In the genomic region with DNA sequence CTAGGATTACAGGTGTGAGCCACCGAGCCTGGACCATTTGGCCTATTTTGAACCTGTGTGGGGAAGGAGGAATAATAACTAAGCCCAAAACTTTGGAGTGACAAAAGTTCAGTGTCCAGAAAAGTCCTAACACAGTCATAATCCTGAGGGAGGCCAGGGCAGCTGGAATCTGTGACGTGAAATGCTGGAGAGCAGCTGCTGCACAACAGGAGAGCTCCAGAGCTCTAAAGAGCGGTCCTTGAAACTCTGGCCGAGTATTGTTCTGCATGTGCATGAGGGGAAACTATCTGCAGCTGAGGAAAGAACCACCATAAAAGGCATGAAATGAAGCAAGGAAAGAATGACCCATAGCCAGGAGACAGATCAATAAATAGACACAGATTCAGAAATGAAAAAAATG, we compare ENCODE assay signal across 29 cellular contexts.
"Had no signal": no experiment of that assay in that cellular context is flagged by ENCODE, and none has a peak within 500 bp of the region (broad histone marks: within the 10 kb centered on the region; RNA-seq: fewer than 3 reads in every experiment).

No MANE protein-coding gene starts in this region.

- H3K4me1 ChIP-seq: foreskin keratinocyte, gastroesophageal sphincter had no signal

- H3K27me3 Mint-ChIP-seq: activated CD4-positive, alpha-beta memory T cell treated with anti-CD3 and anti-CD28 coated beads, Interleukin-2, amount 10 ng/mL, durations not matched to agents 7 days and 5 days; activated CD4-positive, alpha-beta T cell treated with anti-CD3 and anti-CD28 coated beads, Interleukin-2, amount 10 ng/mL, durations not matched to agents 7 days and 5 days; activated naive CD4-positive, alpha-beta T cell treated with anti-CD3 and anti-CD28 coated beads, Interleukin-2, amount 50 U/mL, for 24 hours; activated naive CD8-positive, alpha-beta T cell treated with anti-CD3 and anti-CD28 coated beads, Interleukin-2, amount 10 ng/mL, durations not matched to agents 7 days and 5 days; central memory CD8-positive, alpha-beta T cell; dendritic cell treated with granulocyte-macrophage colony-stimulating factor and Interleukin-4, amounts not matched to agents 40 ng/mL and 50 ng/mL, for 4 days had no signal

- H3K4me1 Mint-ChIP-seq: activated CD4-positive, alpha-beta memory T cell treated with anti-CD3 and anti-CD28 coated beads, Interleukin-2, amount 10 ng/mL, durations not matched to agents 7 days and 5 days; activated naive CD4-positive, alpha-beta T cell treated with anti-CD3 and anti-CD28 coated beads, Interleukin-2, amount 50 U/mL, for 24 hours had no signal

- H3K27ac Mint-ChIP-seq: activated CD4-positive, alpha-beta memory T cell treated with anti-CD3 and anti-CD28 coated beads, Interleukin-2, amount 10 ng/mL, durations not matched to agents 7 days and 5 days; activated CD4-positive, alpha-beta T cell treated with anti-CD3 and anti-CD28 coated beads, Interleukin-2, amount 10 ng/mL, durations not matched to agents 7 days and 5 days; activated naive CD4-positive, alpha-beta T cell treated with anti-CD3 and anti-CD28 coated beads for 36 hours; activated naive CD4-positive, alpha-beta T cell treated with anti-CD3 and anti-CD28 coated beads, Interleukin-2, amount 50 U/mL, for 24 hours; activated naive CD8-positive, alpha-beta T cell treated with anti-CD3 and anti-CD28 coated beads, Interleukin-2, amount 10 ng/mL, durations not matched to agents 7 days and 5 days; activated T-helper 1 cell treated with anti-CD3 and anti-CD28 coated beads, Interleukin-12 subunit alpha, Interleukin-12 subunit beta, Interleukin-2, Interleukin-4 antibody, amounts not matched to agents 30 ng/mL and 10 ng/mL and 1 ng/mL, durations not matched to agents 14 hours and 24 hours and 36 hours; activated T-helper 2 cell treated with anti-CD3 and anti-CD28 coated beads, Interferon-gamma antibody, Interleukin-2, Interleukin-4, amounts not matched to agents 10 μg/mL and 5 μg/mL and 100 μg/mL, durations not matched to agents 14 hours and 24 hours and 36 hours; dendritic cell treated with granulocyte-macrophage colony-stimulating factor and Interleukin-4, amounts not matched to agents 40 ng/mL and 50 ng/mL, for 4 days; endodermal cell had no signal

- H3K4me3 Mint-ChIP-seq: activated CD4-positive, alpha-beta memory T cell treated with anti-CD3 and anti-CD28 coated beads, Interleukin-2, amount 10 ng/mL, durations not matched to agents 7 days and 5 days; activated CD4-positive, alpha-beta T cell treated with anti-CD3 and anti-CD28 coated beads, Interleukin-2, amount 10 ng/mL, durations not matched to agents 7 days and 5 days; activated naive CD4-positive, alpha-beta T cell treated with anti-CD3 and anti-CD28 coated beads for 36 hours; activated naive CD4-positive, alpha-beta T cell treated with anti-CD3 and anti-CD28 coated beads, Interleukin-2, amount 50 U/mL, for 24 hours; activated naive CD8-positive, alpha-beta T cell treated with anti-CD3 and anti-CD28 coated beads, Interleukin-2, amount 10 ng/mL, durations not matched to agents 7 days and 5 days; activated T-helper 1 cell treated with anti-CD3 and anti-CD28 coated beads, Interleukin-12 subunit alpha, Interleukin-12 subunit beta, Interleukin-2, Interleukin-4 antibody, amounts not matched to agents 30 ng/mL and 10 ng/mL and 1 ng/mL, durations not matched to agents 14 hours and 24 hours and 36 hours; central memory CD8-positive, alpha-beta T cell; dendritic cell treated with granulocyte-macrophage colony-stimulating factor and Interleukin-4, amounts not matched to agents 40 ng/mL and 50 ng/mL, for 4 days; endodermal cell had no signal

- H3K27ac ChIP-seq: brain microvascular endothelial cell, coronary artery, dorsolateral prefrontal cortex, foreskin keratinocyte, gastroesophageal sphincter, heart right ventricle, hepatocyte had no signal

- H2AFZ ChIP-seq: hepatocyte had no signal

- H3K4me2 ChIP-seq: hepatocyte had no signal

- H3K4me3 ChIP-seq: coronary artery, dorsolateral prefrontal cortex, gastroesophageal sphincter, heart right ventricle, hepatocyte had no signal

- ATAC-seq: esophagus mucosa, foreskin keratinocyte, gastroesophageal sphincter had no signal

- DNase-seq: activated CD4-positive, alpha-beta memory T cell treated with anti-CD3 and anti-CD28 coated beads, Interleukin-2, amount 10 ng/mL, durations not matched to agents 7 days and 5 days; activated CD4-positive, alpha-beta T cell treated with anti-CD3 and anti-CD28 coated beads for 1 hour; activated CD4-positive, alpha-beta T cell treated with anti-CD3 and anti-CD28 coated beads for 4 hours; activated CD4-positive, alpha-beta T cell treated with anti-CD3 and anti-CD28 coated beads, Interleukin-2, amount 10 ng/mL, durations not matched to agents 7 days and 5 days; activated CD4-positive, alpha-beta T cell treated with anti-CD3 and anti-CD28 coated beads, Interleukin-2, amount 50 U/mL, for 4 hours; activated CD8-positive, alpha-beta memory T cell treated with anti-CD3 and anti-CD28 coated beads, Interleukin-2, amount 50 U/mL, for 48 hours; activated effector memory CD4-positive, alpha-beta T cell treated with anti-CD3 and anti-CD28 coated beads, Interleukin-2, amount 50 U/mL, for 16 hours; activated naive CD4-positive, alpha-beta T cell treated with anti-CD3 and anti-CD28 coated beads for 36 hours; activated naive CD8-positive, alpha-beta T cell treated with anti-CD3 and anti-CD28 coated beads, Interleukin-2, amount 10 ng/mL, durations not matched to agents 7 days and 5 days; activated T-cell treated with anti-CD3 and anti-CD28 coated beads for 4 hours; activated T-cell treated with anti-CD3 and anti-CD28 coated beads, Interleukin-2, amount 50 U/mL, for 48 hours; amniotic stem cell; anterior cingulate cortex; brain microvascular endothelial cell; dorsolateral prefrontal cortex; effector memory CD4-positive, alpha-beta T cell; endodermal cell; foreskin keratinocyte; heart right ventricle; T-helper 2 cell had no signal

- H3K9me3 ChIP-seq: gastroesophageal sphincter, heart right ventricle had no signal

- H3K79me2 ChIP-seq: hepatocyte had no signal

- H3K27me3 ChIP-seq: brain microvascular endothelial cell, dorsolateral prefrontal cortex, foreskin keratinocyte, gastroesophageal sphincter, heart right ventricle, hepatocyte had no signal

- H3K9me3 Mint-ChIP-seq: activated CD4-positive, alpha-beta memory T cell treated with anti-CD3 and anti-CD28 coated beads, Interleukin-2, amount 10 ng/mL, durations not matched to agents 7 days and 5 days; activated naive CD4-positive, alpha-beta T cell treated with anti-CD3 and anti-CD28 coated beads for 36 hours; activated naive CD4-positive, alpha-beta T cell treated with anti-CD3 and anti-CD28 coated beads, Interleukin-2, amount 50 U/mL, for 24 hours; activated naive CD8-positive, alpha-beta T cell treated with anti-CD3 and anti-CD28 coated beads, Interleukin-2, amount 10 ng/mL, durations not matched to agents 7 days and 5 days; activated T-helper 1 cell treated with anti-CD3 and anti-CD28 coated beads, Interleukin-12 subunit alpha, Interleukin-12 subunit beta, Interleukin-2, Interleukin-4 antibody, amounts not matched to agents 30 ng/mL and 10 ng/mL and 1 ng/mL, durations not matched to agents 14 hours and 24 hours and 36 hours; activated T-helper 2 cell treated with anti-CD3 and anti-CD28 coated beads, Interferon-gamma antibody, Interleukin-2, Interleukin-4, amounts not matched to agents 10 μg/mL and 5 μg/mL and 100 μg/mL, durations not matched to agents 14 hours and 24 hours and 36 hours; central memory CD8-positive, alpha-beta T cell had no signal
